Comparison of ENCODE assay signal across 9 cellular contexts in the genomic region with DNA sequence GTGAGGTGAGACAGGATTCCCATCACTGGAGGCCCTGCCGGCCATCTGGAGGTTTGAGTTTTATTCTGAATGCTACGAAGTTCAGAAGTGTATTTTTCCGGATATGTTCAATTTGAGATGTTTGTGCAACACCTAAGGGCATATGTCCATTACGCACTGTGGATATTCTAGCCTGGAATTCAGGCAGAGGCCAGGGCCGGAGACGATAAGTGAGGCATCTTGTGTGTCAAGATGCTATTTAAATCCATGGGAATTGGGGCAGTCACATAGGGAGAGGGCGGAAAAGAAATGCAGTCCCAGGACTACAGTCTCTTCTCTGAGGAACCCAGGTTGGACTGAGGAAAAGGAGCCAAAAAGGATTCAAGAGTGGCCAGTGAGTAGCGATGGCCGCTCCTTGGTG. TPM values are rescaled to one million over a fixed set of nuclear protein-coding genes. Genes with fewer than 3 reads are reported as not detected.
DNase-seq lines count a peak whose midpoint lies in the region; ATAC-seq and TF ChIP-seq lines count a peak whose summit lies in the region.
"Had no signal": no experiment of that assay in that cellular context is flagged by ENCODE, and none has a peak within 500 bp of the region (broad histone marks: within the 10 kb centered on the region; RNA-seq: fewer than 3 reads in every experiment).

No MANE protein-coding gene starts in this region.

- H3K4me1 Mint-ChIP-seq in memory B cell: peaks cover 16% of the 10 kb centered on the region

- H3K4me1 ChIP-seq in HEK293 (ENCODE audit: control insufficient read depth, insufficient read depth, low read length): no peaks in the 10 kb centered on the region

- no peak for DNase-seq in AG04450 (ENCODE audit: low read depth, low spot score)
- no peak for DNase-seq in astrocyte of the cerebellum (ENCODE audit: low read depth)
- no peak for DNase-seq in memory B cell (ENCODE audit: low spot score in 2 of 2)
- DNase-seq in middle frontal gyrus (ENCODE audit: extremely low spot score, low spot score): no peak
- DNase-seq in NCI-H128 (lab: John Stamatoyannopoulos, UW; ENCODE audit: unreplicated experiment): no peak
- DNase-seq: MM.1S had no signal

- no peak for ATAC-seq in memory B cell (ENCODE audit: low read depth)
- no peak for ATAC-seq in GM19395 (IDR thresholded peaks at IDR 0.05; ENCODE audit: unreplicated experiment)
- ATAC-seq in GM19351 (IDR thresholded peaks at IDR 0.05; ENCODE audit: unreplicated experiment): no peak

- POLR2A ChIA-PET in AG04450 (lab: Yijun Ruan, JAX) (no interaction called here), HEK293 (lab: Yijun Ruan, JAX) (interaction anchor here (1.3 to 4.9 kb wide), 3 partner anchors 11 to 39 kb away, joined by 3 to 68 read pairs (median 6); a partner anchor contains a TSS)

- in situ Hi-C loops in astrocyte of the cerebellum (cut with HindIII; ENCODE audit: low sequenced_read_pairs): no loop called here

- H3K4me3 ChIP-seq in AG04450 (ENCODE audit: low read depth, low read length) (peak overlapping the region; percentile 95), HEK293 (ENCODE audit: low read depth, low read length) (no peak overlapping the region), astrocyte of the cerebellum (ENCODE audit: low read depth, low read length) (peak overlapping the region; percentile 97)

- H3K4me3 Mint-ChIP-seq in memory B cell: peak overlapping the region; percentile 66

- no peaks in the 10 kb centered on the region for H3K36me3 Mint-ChIP-seq in memory B cell

- H3K9me3 Mint-ChIP-seq in memory B cell: no peaks in the 10 kb centered on the region

- H3K27ac Mint-ChIP-seq in memory B cell: no peak overlapping the region

- CTCF ChIA-PET in AG04450 (lab: Charles Lee): interaction anchor here (1.2 to 1.5 kb wide), 3 partner anchors 13 to 230 kb away, joined by 4 to 5 read pairs (median 4); a partner anchor contains a TSS
- CTCF ChIA-PET in HEK293 (lab: Yijun Ruan, JAX): interaction anchor here (0.8 to 1.4 kb wide), 3 partner anchors 10 to 95 kb away, joined by 3 to 5 read pairs (median 3); no protein-coding TSS in a partner anchor

- no peak for TF ChIP-seq CTCF in AG04450 (IDR thresholded peaks at IDR 0.05; ENCODE audit: low read depth, low read length)
- no peak for TF ChIP-seq CTCF in HEK293 (tag by site-specific recombination; IDR thresholded peaks at IDR 0.05)
- TF ChIP-seq CTCF in astrocyte of the cerebellum (IDR thresholded peaks at IDR 0.05; ENCODE audit: low read depth, low read length, missing control alignments): no peak

- peaks cover 3 to 16% of the 10 kb centered on the region in 2 experiments; a peak in 2 of 3 replicates for H3K36me3 ChIP-seq in HEK293 (ENCODE audit: control insufficient read depth in 2 of 2, insufficient read depth in 1 of 2, low read length in 2 of 2)

- no peaks in the 10 kb centered on the region for H3K27me3 ChIP-seq in AG04450 (ENCODE audit: control insufficient read depth, insufficient read depth, low read length)

- no peaks in the 10 kb centered on the region; the same call in 1 of the 2 replicates for H3K9me3 ChIP-seq in AG04450 (ENCODE audit: control insufficient read depth, insufficient read depth, low read length)
- H3K9me3 ChIP-seq in HEK293 (ENCODE audit: control insufficient read depth, insufficient read depth, low read depth, low read length): no peaks in the 10 kb centered on the region

- no peaks in the 10 kb centered on the region for H3K27me3 Mint-ChIP-seq in memory B cell

- no peak overlapping the region for H3K27ac ChIP-seq in AG04450 (ENCODE audit: low read depth, low read length)
- 0 out of 2 replicates have a peak overlapping the region, but pooled peaks have one; percentile 2 for H3K27ac ChIP-seq in HEK293 (ENCODE audit: extremely low read depth, low read depth, low read length)

TF ChIP-seq in HEK293, 187 proteins besides CTCF, POLR2A, EP300 and RAD21:
- TF ChIP-seq KLF9 (tag by site-specific recombination; IDR thresholded peaks at IDR 0.05; ENCODE audit: low read depth): no peak
- TF ChIP-seq ZNF600 (tag by site-specific recombination; IDR thresholded peaks at IDR 0.05): no peak
- no peak for TF ChIP-seq ZNF548 (tag by site-specific recombination; IDR thresholded peaks at IDR 0.05)
- TF ChIP-seq, protein P1, sequence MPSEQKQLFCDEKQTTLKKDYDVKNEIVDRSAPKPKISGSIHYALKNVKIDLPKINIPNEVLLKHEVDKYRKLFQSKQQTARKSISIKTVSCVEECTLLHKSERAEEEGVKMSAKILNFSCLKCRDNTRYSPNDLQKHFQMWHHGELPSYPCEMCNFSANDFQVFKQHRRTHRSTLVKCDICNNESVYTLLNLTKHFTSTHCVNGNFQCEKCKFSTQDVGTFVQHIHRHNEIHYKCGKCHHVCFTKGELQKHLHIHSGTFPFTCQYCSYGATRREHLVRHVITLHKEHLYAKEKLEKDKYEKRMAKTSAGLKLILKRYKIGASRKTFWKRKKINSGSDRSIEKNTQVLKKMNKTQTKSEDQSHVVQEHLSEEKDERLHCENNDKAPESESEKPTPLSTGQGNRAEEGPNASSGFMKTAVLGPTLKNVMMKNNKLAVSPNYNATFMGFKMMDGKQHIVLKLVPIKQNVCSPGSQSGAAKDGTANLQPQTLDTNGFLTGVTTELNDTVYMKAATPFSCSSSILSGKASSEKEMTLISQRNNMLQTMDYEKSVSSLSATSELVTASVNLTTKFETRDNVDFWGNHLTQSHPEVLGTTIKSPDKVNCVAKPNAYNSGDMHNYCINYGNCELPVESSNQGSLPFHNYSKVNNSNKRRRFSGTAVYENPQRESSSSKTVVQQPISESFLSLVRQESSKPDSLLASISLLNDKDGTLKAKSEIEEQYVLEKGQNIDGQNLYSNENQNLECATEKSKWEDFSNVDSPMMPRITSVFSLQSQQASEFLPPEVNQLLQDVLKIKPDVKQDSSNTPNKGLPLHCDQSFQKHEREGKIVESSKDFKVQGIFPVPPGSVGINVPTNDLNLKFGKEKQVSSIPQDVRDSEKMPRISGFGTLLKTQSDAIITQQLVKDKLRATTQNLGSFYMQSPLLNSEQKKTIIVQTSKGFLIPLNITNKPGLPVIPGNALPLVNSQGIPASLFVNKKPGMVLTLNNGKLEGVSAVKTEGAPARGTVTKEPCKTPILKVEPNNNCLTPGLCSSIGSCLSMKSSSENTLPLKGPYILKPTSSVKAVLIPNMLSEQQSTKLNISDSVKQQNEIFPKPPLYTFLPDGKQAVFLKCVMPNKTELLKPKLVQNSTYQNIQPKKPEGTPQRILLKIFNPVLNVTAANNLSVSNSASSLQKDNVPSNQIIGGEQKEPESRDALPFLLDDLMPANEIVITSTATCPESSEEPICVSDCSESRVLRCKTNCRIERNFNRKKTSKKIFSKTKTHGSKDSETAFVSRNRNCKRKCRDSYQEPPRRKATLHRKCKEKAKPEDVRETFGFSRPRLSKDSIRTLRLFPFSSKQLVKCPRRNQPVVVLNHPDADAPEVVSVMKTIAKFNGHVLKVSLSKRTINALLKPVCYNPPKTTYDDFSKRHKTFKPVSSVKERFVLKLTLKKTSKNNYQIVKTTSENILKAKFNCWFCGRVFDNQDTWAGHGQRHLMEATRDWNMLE (tag by site-specific recombination; conservative IDR thresholded peaks at IDR 0.05; ENCODE audit: low read depth): no peak
- TF ChIP-seq, protein P2, sequence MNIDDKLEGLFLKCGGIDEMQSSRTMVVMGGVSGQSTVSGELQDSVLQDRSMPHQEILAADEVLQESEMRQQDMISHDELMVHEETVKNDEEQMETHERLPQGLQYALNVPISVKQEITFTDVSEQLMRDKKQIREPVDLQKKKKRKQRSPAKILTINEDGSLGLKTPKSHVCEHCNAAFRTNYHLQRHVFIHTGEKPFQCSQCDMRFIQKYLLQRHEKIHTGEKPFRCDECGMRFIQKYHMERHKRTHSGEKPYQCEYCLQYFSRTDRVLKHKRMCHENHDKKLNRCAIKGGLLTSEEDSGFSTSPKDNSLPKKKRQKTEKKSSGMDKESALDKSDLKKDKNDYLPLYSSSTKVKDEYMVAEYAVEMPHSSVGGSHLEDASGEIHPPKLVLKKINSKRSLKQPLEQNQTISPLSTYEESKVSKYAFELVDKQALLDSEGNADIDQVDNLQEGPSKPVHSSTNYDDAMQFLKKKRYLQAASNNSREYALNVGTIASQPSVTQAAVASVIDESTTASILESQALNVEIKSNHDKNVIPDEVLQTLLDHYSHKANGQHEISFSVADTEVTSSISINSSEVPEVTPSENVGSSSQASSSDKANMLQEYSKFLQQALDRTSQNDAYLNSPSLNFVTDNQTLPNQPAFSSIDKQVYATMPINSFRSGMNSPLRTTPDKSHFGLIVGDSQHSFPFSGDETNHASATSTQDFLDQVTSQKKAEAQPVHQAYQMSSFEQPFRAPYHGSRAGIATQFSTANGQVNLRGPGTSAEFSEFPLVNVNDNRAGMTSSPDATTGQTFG (tag by site-specific recombination; IDR thresholded peaks at IDR 0.05; ENCODE audit: borderline replicate concordance): no peak
- TF ChIP-seq ZBTB20 (tag by site-specific recombination; IDR thresholded peaks at IDR 0.05): 0 out of 2 replicates have a peak, but pooled peaks have one; percentile 16

RNA-seq across cellular contexts. Expression of a gene that starts 1.9 kb away (rescaled TPM):
- 6.2 and 9.0 TPM in 2 replicates for polyA plus RNA-seq in AG04450 (2011; rRNA removed)
- 2.2 and 9.1 TPM in 2 replicates for polyA minus RNA-seq in AG04450 (2011; rRNA and poly(A)+ RNA removed)

RNA-seq across cellular contexts. Expression of a gene that starts 38.7 kb away (rescaled TPM):
- 10.1 and 14.9 TPM in 2 replicates for polyA plus RNA-seq in AG04450 (2011; rRNA removed)
- 2.9 and 3.4 TPM in 2 replicates for polyA minus RNA-seq in AG04450 (2011; rRNA and poly(A)+ RNA removed)

RNA-seq across cellular contexts. Expression of a gene that starts 38.7 kb away (rescaled TPM):
- polyA plus RNA-seq in AG04450 (2011; rRNA removed): 5.2 and 5.7 TPM in 2 replicates
- 12.3 and 12.6 TPM in 2 replicates for polyA minus RNA-seq in AG04450 (2011; rRNA and poly(A)+ RNA removed)

RNA-seq across cellular contexts. Expression of a gene that starts 38.9 kb away (rescaled TPM):
- polyA plus RNA-seq in AG04450 (2011; rRNA removed): 1.7 and 2.1 TPM in 2 replicates
- polyA minus RNA-seq in AG04450 (2011; rRNA and poly(A)+ RNA removed): 0.48 TPM in 1 of 2 replicates, not detected in the other
